ENCODE assay signal across 8 cellular contexts in the genomic region with DNA sequence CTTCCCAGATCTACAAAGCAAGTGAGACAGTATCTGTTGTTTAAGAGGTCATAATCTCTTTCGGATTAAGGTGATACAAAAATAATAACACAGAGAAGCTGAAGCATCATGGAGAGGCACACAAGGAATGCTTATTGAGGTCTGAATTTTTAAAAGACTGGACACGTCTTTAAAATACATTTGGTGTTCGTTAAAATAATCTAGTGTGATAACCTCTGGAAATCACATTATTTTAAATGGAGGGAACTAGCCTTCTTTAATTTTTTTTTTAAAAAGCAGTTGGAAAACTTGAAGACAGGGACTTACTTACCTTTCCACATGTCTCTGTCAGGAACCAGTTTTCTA. TPM values are rescaled to one million over a fixed set of nuclear protein-coding genes. Genes with fewer than 3 reads are reported as not detected.
A peak's percentile ranks its signal among the peaks of the same experiment; 100 is the strongest.
DNase-seq lines count a peak whose midpoint lies in the region; ATAC-seq, FAIRE-seq and TF ChIP-seq lines count a peak whose summit lies in the region.

No MANE protein-coding gene starts in this region.

- ATAC-seq in HCT116 (no peak), psoas muscle (no peak), HG03175 (IDR thresholded peaks at IDR 0.05; ENCODE audit: unreplicated experiment) (no peak)

- CTCF ChIA-PET in HCT116 (lab: Charles Lee): interaction anchor here (1.0 to 2.4 kb wide), 2 partner anchors 64 to 163 kb away, joined by 3 to 14 read pairs; no protein-coding TSS in a partner anchor

- H3K9me3 ChIP-seq in HCT116 (ENCODE audit: control insufficient read depth in 1 of 2, insufficient read depth in 1 of 2, low read depth in 1 of 2, low read length in 2 of 2): 0 out of 4 replicates have a peak, but pooled peaks cover 4 to 5% of the 10 kb centered on the region in 2 experiments
- H3K9me3 ChIP-seq in psoas muscle: peaks cover 21% of the 10 kb centered on the region

- no peak for TF ChIP-seq CTCF in HCT116 (IDR thresholded peaks at IDR 0.05 in 2 of 3, conservative IDR thresholded peaks at IDR 0.05 in 1 of 3; ENCODE audit: borderline replicate concordance in 1 of 3, insufficient read depth in 1 of 3, low read depth in 2 of 3, low read length in 2 of 3)
- TF ChIP-seq CTCF in VCaP (conservative IDR thresholded peaks at IDR 0.05): no peak
- TF ChIP-seq CTCF in fibroblast of villous mesenchyme (IDR thresholded peaks at IDR 0.05; ENCODE audit: insufficient read depth, low read depth, low read length): no peak
- TF ChIP-seq CTCF in psoas muscle (IDR thresholded peaks at IDR 0.05): no peak

- POLR2A ChIA-PET in HCT116 (lab: Charles Lee): interaction anchor here (1.1 to 3.9 kb wide), 3 partner anchors 16 to 163 kb away, joined by 3 to 20 read pairs (median 9); no protein-coding TSS in a partner anchor

- intact Hi-C loops in HCT116 (cut with micrococcal nuclease): loop anchor here (5.0 kb wide), 1 partner anchor 46 kb away; no protein-coding TSS in a partner anchor
- intact Hi-C loops in psoas muscle (cut with DNase I): loop anchor here in 1 of 2 donors (5.0 kb wide), 1 partner anchor 164 kb away; no protein-coding TSS in a partner anchor

- BruUV-seq in HCT116 (replicated peaks; lab: Mats Ljungman, UMichigan): TSS peak; percentile 56

- RAD21 ChIA-PET in HCT116 (lab: Charles Lee; ENCODE audit: low non-redundant PET in 1 of 2, low total read pairs in 2 of 2, uncharacterized antibody in 2 of 2, unreplicated experiment in 2 of 2): interaction anchor here (0.8 to 0.9 kb wide), 2 partner anchors 33 to 58 kb away, joined by 3 read pairs; no protein-coding TSS in a partner anchor

- H4K20me1 ChIP-seq in HCT116 (ENCODE audit: insufficient read depth): no peaks in the 10 kb centered on the region

- H3K9ac ChIP-seq in HCT116 (ENCODE audit: low read length): peak overlapping the region; percentile 76

- FAIRE-seq in HTR-8/SVneo (lab: Jason Lieb, UNC): no peak

- no peaks in the 10 kb centered on the region for H3K9me2 ChIP-seq in HCT116 (ENCODE audit: insufficient read depth)

- H3K27me3 ChIP-seq in HCT116 (ENCODE audit: insufficient read depth, low read length): no peaks in the 10 kb centered on the region
- peaks cover 3 to 50% (median 5%) of the 10 kb centered on the region in 3 donors for H3K27me3 ChIP-seq in psoas muscle (ENCODE audit: insufficient read depth in 3 of 3, low read length in 2 of 3)

- 62 to 72% (median 72%) methylated on average over 3 of the region's 3 CpGs for WGBS in psoas muscle, 3 donors

- TF ChIP-seq POLR2A in HCT116 (IDR thresholded peaks at IDR 0.05; ENCODE audit: borderline replicate concordance, extremely low read depth, insufficient read depth, insufficient read length): no peak

- no peak for TF ChIP-seq RAD21 in HCT116 (IDR thresholded peaks at IDR 0.05; ENCODE audit: low read depth)

- peak overlapping the region; percentile 95 for H3K4me2 ChIP-seq in HCT116 (ENCODE audit: low read length)

- H2AFZ ChIP-seq in HCT116 (ENCODE audit: low read depth, low read length, poor library complexity, severe bottlenecking): peak overlapping the region; percentile 63

- DNase-seq in HCT116 (ENCODE audit: low read depth, low spot score) (no peak), fibroblast of villous mesenchyme (ENCODE audit: low read depth) (no peak), psoas muscle (no peak), NCI-H1092 treated with DMSO at 0.1 percent for 48 hours (lab: John Stamatoyannopoulos, UW) (no peak), HTR-8/SVneo (ENCODE audit: insufficient read length, low spot score) (no peak)
- DNase-seq in stimulated activated naive CD4-positive, alpha-beta T cell (lab: John Stamatoyannopoulos, UW): no peak

- H3K4me3 ChIP-seq in HCT116 (replicated peaks in 1 of 2; ENCODE audit: low read depth in 1 of 2, low read length in 2 of 2): peak overlapping the region; percentile 65 to 75
- H3K4me3 ChIP-seq in fibroblast of villous mesenchyme (ENCODE audit: low read depth, low read length): peak overlapping the region; percentile 84
- peak overlapping the region; percentile 79 for H3K4me3 ChIP-seq in psoas muscle

- H3K36me3 ChIP-seq in HCT116 (ENCODE audit: control insufficient read depth in 1 of 2, insufficient read depth in 2 of 2, low read length in 2 of 2) (no peaks in the 10 kb centered on the region), psoas muscle (ENCODE audit: insufficient read depth in 1 of 2, low read depth in 1 of 2) (no peaks in the 10 kb centered on the region)

- H3K27ac ChIP-seq in HCT116 (ENCODE audit: low read depth, low read length) (peak overlapping the region; percentile 92), VCaP (peak overlapping the region; percentile 82), psoas muscle (no peak overlapping the region)

- H3K79me2 ChIP-seq in HCT116 (ENCODE audit: insufficient read depth, low read length): peaks cover 29% of the 10 kb centered on the region

- H3K4me1 ChIP-seq in HCT116 (ENCODE audit: control insufficient read depth in 1 of 2, insufficient read depth in 2 of 2, low read length in 2 of 2) (peaks cover 16 to 33% of the 10 kb centered on the region in 2 experiments), psoas muscle (peaks cover 4% of the 10 kb centered on the region)

TF ChIP-seq in HCT116, 20 proteins besides CTCF, POLR2A, EP300 and RAD21:
- TF ChIP-seq TCF7L2 (IDR thresholded peaks at IDR 0.05; ENCODE audit: borderline replicate concordance, extremely low read depth, insufficient read depth, insufficient read length): no peak
- TF ChIP-seq, protein P1, sequence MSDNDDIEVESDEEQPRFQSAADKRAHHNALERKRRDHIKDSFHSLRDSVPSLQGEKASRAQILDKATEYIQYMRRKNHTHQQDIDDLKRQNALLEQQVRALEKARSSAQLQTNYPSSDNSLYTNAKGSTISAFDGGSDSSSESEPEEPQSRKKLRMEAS (IDR thresholded peaks at IDR 0.05): no peak

RNA-seq across cellular contexts. Expression of gene LRRC1, which starts 1.9 kb away (rescaled TPM):
- 19.8 TPM for total RNA-seq in HCT116 (2021; ENCODE audit: unreplicated experiment)
- polyA plus RNA-seq in HCT116 (2012): 10.9 and 11.9 TPM in 2 replicates
- 17.7 and 18.6 TPM in 2 replicates for total RNA-seq in fibroblast of villous mesenchyme
- total RNA-seq in psoas muscle: 1 to 10 TPM in 1 of 4 donors, under 1 TPM in 3; 0.42 to 1.1 (median 0.73) TPM
- under 1 TPM; 0.39 to 0.46 (median 0.44) TPM for polyA plus RNA-seq in psoas muscle
